In genomic region chr4:107993969-107994368, GRCh38 we compare ENCODE assay signal across 10 cellular contexts. TPM values are rescaled to one million over a fixed set of nuclear protein-coding genes. Genes with fewer than 3 reads are reported as not detected.
DNase-seq lines count a peak whose midpoint lies in the region; ATAC-seq and TF ChIP-seq lines count a peak whose summit lies in the region.
"Had no signal": no experiment of that assay in that cellular context is flagged by ENCODE, and none has a peak within 500 bp of the region (broad histone marks: within the 10 kb centered on the region; RNA-seq: fewer than 3 reads in every experiment).

No MANE protein-coding gene starts in this region.

- no peaks in the 10 kb centered on the region for H3K36me3 ChIP-seq in PC-9 (ENCODE audit: low read depth)

- H3K4me2 ChIP-seq in PC-9, result no peak overlapping the region

- CTCF ChIA-PET in PC-9 (lab: Charles Lee), result no interaction called here

- H3K9me3 ChIP-seq in PC-9 (ENCODE audit: insufficient read depth, low read depth), result no peaks in the 10 kb centered on the region
- H3K9me3 ChIP-seq: gastroesophageal sphincter had no signal

- no peak overlapping the region for H2AFZ ChIP-seq in PC-9

- peaks cover 39% of the 10 kb centered on the region for H3K79me2 ChIP-seq in PC-9 (ENCODE audit: low read depth)

- H3F3A ChIP-seq in PC-9 (ENCODE audit: insufficient read depth, low read depth), result no peaks in the 10 kb centered on the region

- no peak for TF ChIP-seq CTCF in PC-9 (conservative IDR thresholded peaks at IDR 0.05)

- H3K4me1 Mint-ChIP-seq in memory B cell, result peaks cover 48% of the 10 kb centered on the region

- H3K27me3 ChIP-seq in PC-9 (ENCODE audit: insufficient read depth, low read depth), result no peaks in the 10 kb centered on the region
- H3K27me3 ChIP-seq: gastroesophageal sphincter had no signal

- no peak overlapping the region for H3K27ac ChIP-seq in PC-9

- POLR2A ChIA-PET in PC-9 (lab: Charles Lee; ENCODE audit: unreplicated experiment), result no interaction called here

- DNase-seq in memory B cell (ENCODE audit: low spot score in 2 of 2) (no peak), PC-9 (no peak), NCI-H1105 (lab: John Stamatoyannopoulos, UW) (no peak), NCI-H128 (lab: John Stamatoyannopoulos, UW; ENCODE audit: unreplicated experiment) (no peak), A172 (ENCODE audit: low spot score) (no peak)
- DNase-seq: NCI-H146 had no signal

- peaks cover 16% of the 10 kb centered on the region for H3K36me3 Mint-ChIP-seq in memory B cell

- H3K4me1 ChIP-seq in PC-9 (replicated peaks; ENCODE audit: insufficient read depth), result peaks cover 10% of the 10 kb centered on the region; the same call in 1 of the 2 replicates

- no peak overlapping the region for H3K4me3 ChIP-seq in PC-9

- H3K9me2 ChIP-seq in PC-9 (ENCODE audit: insufficient read depth), result no peaks in the 10 kb centered on the region

- peak overlapping the region; percentile 50 for H3K27ac Mint-ChIP-seq in memory B cell

- H3K9me3 Mint-ChIP-seq in memory B cell, result no peaks in the 10 kb centered on the region

- H4K20me1 ChIP-seq in PC-9 (ENCODE audit: insufficient read depth), result no peaks in the 10 kb centered on the region; the same call in 1 of the 2 replicates

- peak overlapping the region; percentile 55 for H3K4me3 Mint-ChIP-seq in memory B cell

- peak; percentile 46 for ATAC-seq in GM18868 (IDR thresholded peaks at IDR 0.05; ENCODE audit: unreplicated experiment)
- ATAC-seq in GM21529 (IDR thresholded peaks at IDR 0.05; ENCODE audit: unreplicated experiment), result peak; percentile 42
- ATAC-seq in HG03460 (IDR thresholded peaks at IDR 0.05; ENCODE audit: unreplicated experiment), result peak; percentile 38
- ATAC-seq in memory B cell (ENCODE audit: low read depth), result peak; percentile 12
- ATAC-seq: gastroesophageal sphincter had no signal

- intact Hi-C loops in PC-9 (cut with micrococcal nuclease; ENCODE audit: unreplicated experiment), result no loop called here

- H3K27me3 Mint-ChIP-seq in memory B cell, result no peaks in the 10 kb centered on the region

- BruUV-seq in PC-9 (replicated peaks; lab: Mats Ljungman, UMichigan), result no TSS peak

RNA-seq across cellular contexts. Expression of gene HADH, which starts 4.3 kb away (rescaled TPM):
- 36.8 and 45.0 TPM in 2 replicates for total RNA-seq in PC-9 (2021)
- 7.7 and 10.8 TPM in 2 replicates for total RNA-seq in A172 (2014; rRNA removed; shearing (Covaris generic))
